ENCODE assay signal across 15 cellular contexts in genomic region chr12:104896146-104896545, GRCh38.
A peak's percentile ranks its signal among the peaks of the same experiment; 100 is the strongest.
DNase-seq lines count a peak whose midpoint lies in the region; ATAC-seq and TF ChIP-seq lines count a peak whose summit lies in the region.
"Had no signal": no experiment of that assay in that cellular context is flagged by ENCODE, and none has a peak within 500 bp of the region (broad histone marks: within the 10 kb centered on the region; RNA-seq: fewer than 3 reads in every experiment).

No MANE protein-coding gene starts in this region.

- TF ChIP-seq CTCF in stomach (IDR thresholded peaks at IDR 0.05), result no peak

- TF ChIP-seq EP300 in stomach (IDR thresholded peaks at IDR 0.05), result no peak

- peak; percentile 4 for DNase-seq in DMS153 treated with DMSO at 0.1 percent for 48 hours (lab: John Stamatoyannopoulos, UW; ENCODE audit: unreplicated experiment)
- peak; percentile 9 for DNase-seq in NCI-H774 (lab: John Stamatoyannopoulos, UW)
- DNase-seq in left lobe of liver (ENCODE audit: low spot score), result no peak
- DNase-seq in stomach, result no peak
- DNase-seq in COLO668 (lab: John Stamatoyannopoulos, UW; ENCODE audit: unreplicated experiment), result no peak
- no peak for DNase-seq in NCI-H2107 treated with DMSO at 0.1 percent for 48 hours (lab: John Stamatoyannopoulos, UW; ENCODE audit: unreplicated experiment)
- DNase-seq: CD8-positive, alpha-beta memory T cell; GOT3; HCEC 1CT; Kasumi-1; NCI-H1694; NCI-H748 treated with DMSO at 0.1 percent for 48 hours; Right ventricle myocardium superior had no signal

- no peak overlapping the region for H3K4me3 ChIP-seq in stomach

- no peak for TF ChIP-seq POLR2A in stomach (IDR thresholded peaks at IDR 0.05)

- intact Hi-C loops in stomach (cut with DNase I; ENCODE audit: low total_unique reads), result no loop called here

- H3K27ac ChIP-seq in stomach, result peak overlapping the region in 3 of 5 donors; percentile 47 to 62 (median 49)
- H3K27ac ChIP-seq: C4-2B had no signal

- ATAC-seq in left lobe of liver, result peak; percentile 74
- ATAC-seq in HG02970 (IDR thresholded peaks at IDR 0.05; ENCODE audit: low FRiP score, unreplicated experiment), result no peak

- H3K9me3 ChIP-seq in stomach, result peaks cover 0 to 9% (median 4%) of the 10 kb centered on the region in 4 donors

- H3K4me1 ChIP-seq in stomach, result peaks cover 0 to 32% (median 18%) of the 10 kb centered on the region in 4 donors

- H3K27me3 ChIP-seq in stomach, result no peaks in the 10 kb centered on the region

- no peaks in the 10 kb centered on the region for H3K36me3 ChIP-seq in stomach

Comparison
In these comparisons a context has a peak if more than half of its experiments do, and no peak if none do; other contexts are left out.
1. DNase-seq: peak in DMS153 treated with DMSO at 0.1 percent for 48 hours (single experiment) and NCI-H774 (single experiment); none in left lobe of liver (single experiment), stomach (single experiment), COLO668 (single experiment) and NCI-H2107 treated with DMSO at 0.1 percent for 48 hours (single experiment).